ENCODE assay signal across 8 cellular contexts in the genomic region with DNA sequence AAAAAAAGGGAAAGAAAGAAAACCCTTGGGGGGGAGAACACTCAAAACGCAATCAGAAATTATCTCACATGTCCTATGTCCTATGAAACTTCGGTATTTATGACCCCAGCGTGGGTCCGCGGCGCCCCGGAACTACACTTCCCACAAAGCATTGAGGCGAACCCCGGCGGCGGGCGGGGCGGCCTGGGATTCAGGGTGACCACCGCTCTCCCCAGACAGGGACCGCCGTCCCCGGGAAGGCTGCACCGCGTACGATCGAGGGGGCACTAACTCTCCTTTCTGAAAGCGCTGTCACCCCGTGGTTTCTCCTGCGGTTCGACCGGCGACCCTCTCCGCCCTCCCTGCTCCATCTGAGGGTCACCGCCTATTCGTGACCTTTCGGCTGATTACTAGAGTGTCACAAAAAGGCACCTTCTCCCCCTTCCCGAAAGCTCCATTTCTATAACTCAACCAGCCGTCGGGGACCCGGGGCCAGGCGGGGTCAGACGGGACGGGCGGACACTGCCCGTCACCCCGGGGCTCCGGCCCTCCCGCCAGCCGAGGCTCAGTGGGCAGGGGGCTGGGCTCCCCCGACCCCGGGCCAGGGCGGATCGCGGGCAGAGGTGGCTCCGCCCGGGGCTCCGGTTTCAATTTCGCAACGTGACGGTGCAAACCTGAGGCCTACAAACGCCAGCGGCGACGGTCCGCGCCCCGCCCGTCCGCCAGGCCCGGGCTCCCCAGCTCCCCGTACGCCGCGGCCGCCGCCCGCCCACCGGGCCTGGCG. TPM values are rescaled to one million over a fixed set of nuclear protein-coding genes. Genes with fewer than 3 reads are reported as not detected.
DNase-seq lines count a peak whose midpoint lies in the region; ATAC-seq and TF ChIP-seq lines count a peak whose summit lies in the region.

No MANE protein-coding gene starts in this region.

- peak overlapping the region; percentile 97 for H3K27ac Mint-ChIP-seq in GM23338
- H3K27ac Mint-ChIP-seq in progenitor cell of endocrine pancreas: peak overlapping the region; percentile 90

- H3K27ac ChIP-seq in GM23338 (ENCODE audit: low read depth): peak overlapping the region; percentile 98

- H3K27me3 ChIP-seq in GM06990 (replicated peaks; ENCODE audit: control insufficient read depth, insufficient read depth, low read length): no peaks in the 10 kb centered on the region
- no peaks in the 10 kb centered on the region for H3K27me3 ChIP-seq in GM23338 (ENCODE audit: insufficient read depth)

- H3K4me1 Mint-ChIP-seq in GM23338: peaks cover 27% of the 10 kb centered on the region
- H3K4me1 Mint-ChIP-seq in progenitor cell of endocrine pancreas (ENCODE audit: low read depth): peaks cover 12% of the 10 kb centered on the region

- H3K36me3 ChIP-seq in GM06990 (ENCODE audit: control insufficient read depth, insufficient read depth, low read length): no peaks in the 10 kb centered on the region
- H3K36me3 ChIP-seq in GM23338 (ENCODE audit: insufficient read depth): no peaks in the 10 kb centered on the region

- no peak for TF ChIP-seq CTCF in GM06990 (IDR thresholded peaks at IDR 0.05; ENCODE audit: insufficient read depth, low read length, poor library complexity, severe bottlenecking)
- no peak for TF ChIP-seq CTCF in GM23338 (conservative IDR thresholded peaks at IDR 0.05; ENCODE audit: low read depth in 2 of 2)
- no peak for TF ChIP-seq CTCF in progenitor cell of endocrine pancreas (IDR thresholded peaks at IDR 0.05; ENCODE audit: unreplicated experiment)

- H3K4me3 Mint-ChIP-seq in GM23338: peak overlapping the region; percentile 86
- peak overlapping the region; percentile 86 for H3K4me3 Mint-ChIP-seq in progenitor cell of endocrine pancreas (ENCODE audit: low read depth)

- H3K79me2 ChIP-seq in GM23338 (replicated peaks; ENCODE audit: insufficient read depth): peaks cover 58% of the 10 kb centered on the region

- H3K9me2 ChIP-seq in GM23338 (ENCODE audit: insufficient read depth): no peaks in the 10 kb centered on the region

- peak; percentile 83 for DNase-seq in GM06990 (ENCODE audit: extremely low read depth, insufficient read length)
- peak; percentile 80 for DNase-seq in GM23338 (ENCODE audit: low spot score)
- peak; percentile 57 to 64 for DNase-seq in Kasumi-1 (lab: John Stamatoyannopoulos, UW)
- DNase-seq in T follicular helper cell (ENCODE audit: low read depth): peak; percentile 29
- peak; percentile 73 for DNase-seq in amniotic epithelial cell (ENCODE audit: low read depth)
- peak; percentile 83 for DNase-seq in left cardiac atrium
- DNase-seq in progenitor cell of endocrine pancreas (ENCODE audit: low spot score, unreplicated experiment): peak; percentile 49
- DNase-seq in ureter (ENCODE audit: low spot score): peak; percentile 76

- H3F3A ChIP-seq in GM23338 (replicated peaks; ENCODE audit: low read depth): peaks cover 20% of the 10 kb centered on the region

- ATAC-seq in GM23338 (peak; percentile 75), left cardiac atrium (peak; percentile 69 to 77)

- H3K36me3 Mint-ChIP-seq in GM23338 (ENCODE audit: low read depth): peaks cover 4% of the 10 kb centered on the region; the same call in 1 of the 3 replicates
- no peaks in the 10 kb centered on the region for H3K36me3 Mint-ChIP-seq in progenitor cell of endocrine pancreas (ENCODE audit: insufficient read depth)

- H3K4me2 ChIP-seq in GM23338: peak overlapping the region; percentile 90

- H3K4me1 ChIP-seq in GM23338 (ENCODE audit: insufficient read depth): peaks cover 24% of the 10 kb centered on the region

- intact Hi-C loops in left cardiac atrium (cut with DNase I): no loop called here

- peak overlapping the region; percentile 90 for H3K4me3 ChIP-seq in GM06990 (replicated peaks; ENCODE audit: low read depth, low read length)
- peak overlapping the region; percentile 99 for H3K4me3 ChIP-seq in GM23338

- H2AFZ ChIP-seq in GM23338: peak overlapping the region; percentile 63; the same call in 1 of the 2 replicates

- peaks cover 3% of the 10 kb centered on the region for H3K27me3 Mint-ChIP-seq in GM23338 (ENCODE audit: insufficient read depth, low read depth, poor library complexity)
- peaks cover 2% of the 10 kb centered on the region for H3K27me3 Mint-ChIP-seq in progenitor cell of endocrine pancreas

- H4K20me1 ChIP-seq in GM23338 (replicated peaks; ENCODE audit: insufficient read depth): peaks cover 3% of the 10 kb centered on the region; the same call in 1 of the 2 replicates

- no peaks in the 10 kb centered on the region for H3K9me3 Mint-ChIP-seq in GM23338
- H3K9me3 Mint-ChIP-seq in progenitor cell of endocrine pancreas (ENCODE audit: low read depth): no peaks in the 10 kb centered on the region

TF ChIP-seq in GM23338, 12 proteins besides CTCF, POLR2A, EP300 and RAD21:
- TF ChIP-seq CREB1 (CRISPR knock-in tag; IDR thresholded peaks at IDR 0.05; ENCODE audit: low read depth) (peak; percentile 21; the same call in 1 of the 2 replicates), NANOG (IDR thresholded peaks at IDR 0.05; ENCODE audit: borderline replicate concordance) (no peak), POLR2AphosphoS5 (IDR thresholded peaks at IDR 0.05; ENCODE audit: low read depth) (peak; percentile 73), ZNF114 (CRISPR knock-in tag; IDR thresholded peaks at IDR 0.05) (no peak)
- TF ChIP-seq, protein P1, sequence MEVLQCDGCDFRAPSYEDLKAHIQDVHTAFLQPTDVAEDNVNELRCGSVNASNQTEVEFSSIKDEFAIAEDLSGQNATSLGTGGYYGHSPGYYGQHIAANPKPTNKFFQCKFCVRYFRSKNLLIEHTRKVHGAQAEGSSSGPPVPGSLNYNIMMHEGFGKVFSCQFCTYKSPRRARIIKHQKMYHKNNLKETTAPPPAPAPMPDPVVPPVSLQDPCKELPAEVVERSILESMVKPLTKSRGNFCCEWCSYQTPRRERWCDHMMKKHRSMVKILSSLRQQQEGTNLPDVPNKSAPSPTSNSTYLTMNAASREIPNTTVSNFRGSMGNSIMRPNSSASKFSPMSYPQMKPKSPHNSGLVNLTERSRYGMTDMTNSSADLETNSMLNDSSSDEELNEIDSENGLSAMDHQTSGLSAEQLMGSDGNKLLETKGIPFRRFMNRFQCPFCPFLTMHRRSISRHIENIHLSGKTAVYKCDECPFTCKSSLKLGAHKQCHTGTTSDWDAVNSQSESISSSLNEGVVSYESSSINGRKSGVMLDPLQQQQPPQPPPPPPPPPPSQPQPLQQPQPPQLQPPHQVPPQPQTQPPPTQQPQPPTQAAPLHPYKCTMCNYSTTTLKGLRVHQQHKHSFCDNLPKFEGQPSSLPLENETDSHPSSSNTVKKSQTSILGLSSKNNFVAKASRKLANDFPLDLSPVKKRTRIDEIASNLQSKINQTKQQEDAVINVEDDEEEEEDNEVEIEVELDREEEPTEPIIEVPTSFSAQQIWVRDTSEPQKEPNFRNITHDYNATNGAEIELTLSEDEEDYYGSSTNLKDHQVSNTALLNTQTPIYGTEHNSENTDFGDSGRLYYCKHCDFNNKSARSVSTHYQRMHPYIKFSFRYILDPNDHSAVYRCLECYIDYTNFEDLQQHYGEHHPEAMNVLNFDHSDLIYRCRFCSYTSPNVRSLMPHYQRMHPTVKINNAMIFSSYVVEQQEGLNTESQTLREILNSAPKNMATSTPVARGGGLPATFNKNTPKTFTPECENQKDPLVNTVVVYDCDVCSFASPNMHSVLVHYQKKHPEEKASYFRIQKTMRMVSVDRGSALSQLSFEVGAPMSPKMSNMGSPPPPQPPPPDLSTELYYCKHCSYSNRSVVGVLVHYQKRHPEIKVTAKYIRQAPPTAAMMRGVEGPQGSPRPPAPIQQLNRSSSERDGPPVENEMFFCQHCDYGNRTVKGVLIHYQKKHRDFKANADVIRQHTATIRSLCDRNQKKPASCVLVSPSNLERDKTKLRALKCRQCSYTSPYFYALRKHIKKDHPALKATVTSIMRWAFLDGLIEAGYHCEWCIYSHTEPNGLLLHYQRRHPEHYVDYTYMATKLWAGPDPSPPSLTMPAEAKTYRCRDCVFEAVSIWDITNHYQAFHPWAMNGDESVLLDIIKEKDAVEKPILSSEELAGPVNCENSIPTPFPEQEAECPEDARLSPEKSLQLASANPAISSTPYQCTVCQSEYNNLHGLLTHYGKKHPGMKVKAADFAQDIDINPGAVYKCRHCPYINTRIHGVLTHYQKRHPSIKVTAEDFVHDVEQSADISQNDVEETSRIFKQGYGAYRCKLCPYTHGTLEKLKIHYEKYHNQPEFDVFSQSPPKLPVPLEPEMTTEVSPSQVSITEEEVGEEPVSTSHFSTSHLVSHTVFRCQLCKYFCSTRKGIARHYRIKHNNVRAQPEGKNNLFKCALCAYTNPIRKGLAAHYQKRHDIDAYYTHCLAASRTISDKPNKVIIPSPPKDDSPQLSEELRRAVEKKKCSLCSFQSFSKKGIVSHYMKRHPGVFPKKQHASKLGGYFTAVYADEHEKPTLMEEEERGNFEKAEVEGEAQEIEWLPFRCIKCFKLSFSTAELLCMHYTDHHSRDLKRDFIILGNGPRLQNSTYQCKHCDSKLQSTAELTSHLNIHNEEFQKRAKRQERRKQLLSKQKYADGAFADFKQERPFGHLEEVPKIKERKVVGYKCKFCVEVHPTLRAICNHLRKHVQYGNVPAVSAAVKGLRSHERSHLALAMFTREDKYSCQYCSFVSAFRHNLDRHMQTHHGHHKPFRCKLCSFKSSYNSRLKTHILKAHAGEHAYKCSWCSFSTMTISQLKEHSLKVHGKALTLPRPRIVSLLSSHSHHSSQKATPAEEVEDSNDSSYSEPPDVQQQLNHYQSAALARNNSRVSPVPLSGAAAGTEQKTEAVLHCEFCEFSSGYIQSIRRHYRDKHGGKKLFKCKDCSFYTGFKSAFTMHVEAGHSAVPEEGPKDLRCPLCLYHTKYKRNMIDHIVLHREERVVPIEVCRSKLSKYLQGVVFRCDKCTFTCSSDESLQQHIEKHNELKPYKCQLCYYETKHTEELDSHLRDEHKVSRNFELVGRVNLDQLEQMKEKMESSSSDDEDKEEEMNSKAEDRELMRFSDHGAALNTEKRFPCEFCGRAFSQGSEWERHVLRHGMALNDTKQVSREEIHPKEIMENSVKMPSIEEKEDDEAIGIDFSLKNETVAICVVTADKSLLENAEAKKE (CRISPR knock-in tag; IDR thresholded peaks at IDR 0.05): no peak

RNA-seq across cellular contexts. Expression of gene ECPAS, which starts 1.3 kb away (rescaled TPM):
- 91.9 and 104 TPM in 2 replicates for total RNA-seq in GM23338 (2014; rRNA removed; shearing (Covaris generic))
- polyA plus RNA-seq in GM23338 (2016; fragmentation: Nextera tagmentation; extraction: Ambion mirVana): 50.8 and 51.4 TPM in 2 replicates
- total RNA-seq in left cardiac atrium: 10 to 100 TPM; 81.9 to 87.8 TPM
- 116 and 117 TPM in 2 replicates for total RNA-seq in progenitor cell of endocrine pancreas
- 125 TPM for total RNA-seq in ureter

RNA-seq across cellular contexts. Expression of gene ZNF483, which starts 42.1 kb away (rescaled TPM):
- 84.5 and 112 TPM in 2 replicates for total RNA-seq in GM23338 (2014; rRNA removed; shearing (Covaris generic))
- polyA plus RNA-seq in GM23338 (2016; fragmentation: Nextera tagmentation; extraction: Ambion mirVana): 8.0 and 9.7 TPM in 2 replicates
- 1 to 10 TPM; 6.0 to 7.4 TPM for total RNA-seq in left cardiac atrium
- 20.3 and 21.7 TPM in 2 replicates for total RNA-seq in progenitor cell of endocrine pancreas
- 19.1 TPM for total RNA-seq in ureter

Comparison
In these comparisons a context has a peak if more than half of its experiments do, and no peak if none do; other contexts are left out.
1. Peak in every context shown above with its lines: DNase-seq, ATAC-seq, H3K4me3 ChIP-seq and H3K27ac ChIP-seq.
2. DNase-seq: peak in every context shown above with its lines; median percentile 83 in GM06990; 83 in left cardiac atrium; 80 in GM23338; 76 in ureter; 73 in amniotic epithelial cell; 60 in Kasumi-1; 49 in progenitor cell of endocrine pancreas; 29 in T follicular helper cell.